Comparison of ENCODE assay signal across 8 cellular contexts in genomic region chr1:153223040-153223891, GRCh38. TPM values are rescaled to one million over a fixed set of nuclear protein-coding genes. Genes with fewer than 3 reads are reported as not detected.
A peak's percentile ranks its signal among the peaks of the same experiment; 100 is the strongest.
DNase-seq lines count a peak whose midpoint lies in the region; ATAC-seq and TF ChIP-seq lines count a peak whose summit lies in the region.
"Not testable (repeated sequence)": the region's sequence is repeated elsewhere in the genome, so short reads cannot be mapped to it uniquely, and the experiment has no call there.

No MANE protein-coding gene starts in this region.

- not testable (repeated sequence) for DNase-seq in BJ (ENCODE audit: low read depth); coronary artery (ENCODE audit: low spot score)
- DNase-seq in HT-29 (ENCODE audit: low spot score) (peak; percentile 77), NCI-H82 (lab: John Stamatoyannopoulos, UW) (peak; percentile 89)
- peak; percentile 13 to 42 for DNase-seq in activated CD4-positive, alpha-beta T cell treated with anti-CD3 and anti-CD28 coated beads, Interleukin-2, amount 50 U/mL, for 24 hours (ENCODE audit: low read depth in 1 of 2, low spot score in 1 of 2)
- peak; percentile 57 to 60 for DNase-seq in stimulated activated CD4-positive, alpha-beta T cell treated with anti-CD3 and anti-CD28 coated beads, Interleukin-2, amount 100 ng/mL, for 48 hours

- not testable (repeated sequence) for H3K27me3 ChIP-seq in BJ (ENCODE audit: control insufficient read depth, insufficient read depth, low read length); liver (ENCODE audit: control insufficient read depth in 4 of 4, insufficient read depth in 4 of 4, low read length in 3 of 4)

- H3K4me3 ChIP-seq in BJ (ENCODE audit: low read depth, low read length); coronary artery; liver (ENCODE audit: low read depth in 1 of 3, low read length in 3 of 3): not testable (repeated sequence)

- TF ChIP-seq CTCF in BJ (IDR thresholded peaks at IDR 0.05; ENCODE audit: insufficient read depth, low read depth, low read length) (peak; percentile 70), coronary artery (IDR thresholded peaks at IDR 0.05) (peak; percentile 53), liver (IDR thresholded peaks at IDR 0.05; ENCODE audit: low read depth, low read length, missing input control) (peak; percentile 59)

- H3K9ac ChIP-seq in liver (ENCODE audit: low read depth in 1 of 2, low read length in 2 of 2), result not testable (repeated sequence)

- not testable (repeated sequence) for H3K36me3 ChIP-seq in BJ (ENCODE audit: control insufficient read depth, insufficient read depth, low read length); liver (ENCODE audit: control insufficient read depth in 4 of 4, insufficient read depth in 3 of 4, low read depth in 1 of 4, low read length in 3 of 4)

- not testable (repeated sequence) for H3K27ac ChIP-seq in coronary artery; liver (ENCODE audit: low read depth in 1 of 2, low read length in 2 of 2)

- not testable (repeated sequence) for H3K9me3 ChIP-seq in liver (ENCODE audit: control insufficient read depth in 4 of 4, low read length in 3 of 4)

- 42% methylated on average over 16 of the region's 16 CpGs for WGBS in liver

- POLR2A ChIA-PET in BJ (lab: Charles Lee), result not testable (repeated sequence)

- CTCF ChIA-PET in BJ (lab: Yijun Ruan, JAX), result interaction anchor here (0.6 to 2.2 kb wide), 4 partner anchors 10 to 353 kb away, joined by 3 to 7 read pairs (median 5); no protein-coding TSS in a partner anchor

- TF ChIP-seq RAD21 in liver (IDR thresholded peaks at IDR 0.05), result peak; percentile 70 to 76

- not testable (repeated sequence) for H3K4me1 ChIP-seq in liver (ENCODE audit: control insufficient read depth in 4 of 4, insufficient read depth in 4 of 4, low read length in 3 of 4)

- peak; percentile 61 for ATAC-seq in GM19397 (IDR thresholded peaks at IDR 0.05; ENCODE audit: unreplicated experiment)

RNA-seq across cellular contexts. Expression of gene PRR9, which starts 5.9 kb away (rescaled TPM):
- polyA plus RNA-seq in BJ (2011; rRNA removed) (not detected in 2 replicates), liver (not detected)
- not detected in 2 replicates for polyA minus RNA-seq in BJ (2011; rRNA and poly(A)+ RNA removed)
- total RNA-seq in HT-29 (2014; rRNA removed; shearing (Covaris generic)), result not detected in 2 replicates
- not detected for total RNA-seq in liver

RNA-seq across cellular contexts. Expression of gene LELP1, which starts 20.0 kb away (rescaled TPM):
- polyA plus RNA-seq in BJ (2011; rRNA removed) (not detected in 2 replicates), liver (not detected)
- not detected in 2 replicates for polyA minus RNA-seq in BJ (2011; rRNA and poly(A)+ RNA removed)
- not detected in 2 replicates for total RNA-seq in HT-29 (2014; rRNA removed; shearing (Covaris generic))
- total RNA-seq in liver, result not detected

RNA-seq across cellular contexts. Expression of gene LORICRIN, which starts 36.2 kb away (rescaled TPM):
- polyA plus RNA-seq in BJ (2011; rRNA removed) (not detected in 2 replicates), liver (not detected)
- not detected in 2 replicates for polyA minus RNA-seq in BJ (2011; rRNA and poly(A)+ RNA removed)
- total RNA-seq in HT-29 (2014; rRNA removed; shearing (Covaris generic)), result not detected in 2 replicates
- not detected for total RNA-seq in liver
